8 cellular contexts compared by ENCODE assay signal in genomic region chr3:36700537-36701248, GRCh38.
DNase-seq lines count a peak whose midpoint lies in the region; ATAC-seq and TF ChIP-seq lines count a peak whose summit lies in the region.

No MANE protein-coding gene starts in this region.

- H4K91ac ChIP-seq in neuronal stem cell (ENCODE audit: low read depth, low read length, poor library complexity): no peak overlapping the region

- no peak for TF ChIP-seq CTCF in activated B cell treated with CpG ODN at 0.5 μM for 24 hours (IDR thresholded peaks at IDR 0.05)

- H2BK12ac ChIP-seq in neuronal stem cell (ENCODE audit: low read length): no peak overlapping the region

- H3K4me3 ChIP-seq in neuronal stem cell (ENCODE audit: low read length in 2 of 2): no peak overlapping the region

- no peaks in the 10 kb centered on the region for H3K4me1 Mint-ChIP-seq in activated B cell treated with CpG ODN at 0.5 μM for 24 hours

- H3K18ac ChIP-seq in neuronal stem cell (ENCODE audit: low read length): no peak overlapping the region

- H3K9me3 ChIP-seq in neuronal stem cell (replicated peaks in 1 of 2; ENCODE audit: control insufficient read depth in 2 of 2, insufficient read depth in 1 of 2, low read depth in 1 of 2, low read length in 2 of 2): no peaks in the 10 kb centered on the region

- H2BK15ac ChIP-seq in neuronal stem cell (ENCODE audit: low read length): no peak overlapping the region

- H2AFZ ChIP-seq in neuronal stem cell (ENCODE audit: low read length): no peak overlapping the region

- no CpG with 5 or more reads among the region's 3 CpGs for WGBS in neuronal stem cell (ENCODE audit: extremely low coverage in 2 of 2, insufficient read length in 2 of 2, insufficient replicate concordance in 1 of 2), 2 donors

- DNase-seq in DMS153 (lab: John Stamatoyannopoulos, UW) (peak; percentile 28), NCI-H345 treated with DMSO at 0.1 percent for 48 hours (lab: John Stamatoyannopoulos, UW; ENCODE audit: unreplicated experiment) (peak; percentile 42), activated B cell treated with CpG ODN at 0.5 μM for 24 hours (no peak), fibroblast of peridontal ligament (ENCODE audit: extremely low read depth) (peak; percentile 87), neuronal stem cell (ENCODE audit: low spot score) (peak; percentile 54), activated gamma-delta T cell (lab: John Stamatoyannopoulos, UW) (no peak)

- no peak overlapping the region for H2AK5ac ChIP-seq in neuronal stem cell (ENCODE audit: low read depth, low read length)

- no peaks in the 10 kb centered on the region for H3K27me3 ChIP-seq in neuronal stem cell (ENCODE audit: control insufficient read depth in 3 of 3, insufficient read depth in 3 of 3, low read depth in 1 of 3, low read length in 3 of 3)

- POLR2A ChIA-PET in activated B cell treated with CpG ODN at 0.5 μM for 24 hours (lab: Charles Lee): no interaction called here

- H3K9ac ChIP-seq in neuronal stem cell (ENCODE audit: low read depth, low read length, poor library complexity): no peak overlapping the region

- H3K36me3 ChIP-seq in neuronal stem cell (replicated peaks in 1 of 2; ENCODE audit: control insufficient read depth in 2 of 2, insufficient read depth in 2 of 2, low read length in 2 of 2): no peaks in the 10 kb centered on the region

- H3K4me1 ChIP-seq in neuronal stem cell (ENCODE audit: control insufficient read depth in 2 of 2, insufficient read depth in 1 of 2, low read depth in 1 of 2, low read length in 2 of 2): no peaks in the 10 kb centered on the region

- H3K4ac ChIP-seq in neuronal stem cell (ENCODE audit: low read length): no peak overlapping the region

- H3K27ac ChIP-seq in neuronal stem cell (replicated peaks; ENCODE audit: low read length): no peak overlapping the region

- H3K4me2 ChIP-seq in neuronal stem cell (ENCODE audit: insufficient read depth, low read length, poor library complexity, severe bottlenecking): no peak overlapping the region

- H3K23ac ChIP-seq in neuronal stem cell (ENCODE audit: low read depth, low read length, poor library complexity): no peak overlapping the region

- no peak overlapping the region for H3K14ac ChIP-seq in neuronal stem cell (ENCODE audit: low read length)

- no peak overlapping the region for H4K8ac ChIP-seq in neuronal stem cell (ENCODE audit: low read depth, low read length)

- CTCF ChIA-PET in activated B cell treated with CpG ODN at 0.5 μM for 24 hours (lab: Charles Lee): interaction anchor here (1.0 to 2.3 kb wide), 2 partner anchors 735 to 791 kb away, joined by 3 to 7 read pairs; no protein-coding TSS in a partner anchor

- no peak overlapping the region for H2BK5ac ChIP-seq in neuronal stem cell (ENCODE audit: low read length)

- no peaks in the 10 kb centered on the region for H3K36me3 Mint-ChIP-seq in activated B cell treated with CpG ODN at 0.5 μM for 24 hours (ENCODE audit: low read depth)

- H2BK120ac ChIP-seq in neuronal stem cell (ENCODE audit: low read depth, low read length): no peak overlapping the region

- no peak overlapping the region for H3K4me3 Mint-ChIP-seq in activated B cell treated with CpG ODN at 0.5 μM for 24 hours

- ATAC-seq in GM19438 (IDR thresholded peaks at IDR 0.05; ENCODE audit: low read depth, unreplicated experiment) (peak; percentile 88), HG03378 (IDR thresholded peaks at IDR 0.05; ENCODE audit: unreplicated experiment) (peak; percentile 90), activated B cell treated with CpG ODN at 0.5 μM for 24 hours (ENCODE audit: low read depth) (peak; percentile 66)

- no peak overlapping the region for H3K27ac Mint-ChIP-seq in activated B cell treated with CpG ODN at 0.5 μM for 24 hours

- H3K79me1 ChIP-seq in neuronal stem cell (ENCODE audit: low read depth, low read length): no peaks in the 10 kb centered on the region

- no peaks in the 10 kb centered on the region for H3K9me3 Mint-ChIP-seq in activated B cell treated with CpG ODN at 0.5 μM for 24 hours

- intact Hi-C loops in activated B cell treated with CpG ODN at 0.5 μM for 24 hours (cut with micrococcal nuclease): loop anchor here (1.0 to 2.0 kb wide), 3 partner anchors 292 to 792 kb away; no protein-coding TSS in a partner anchor

- H3K27me3 Mint-ChIP-seq in activated B cell treated with CpG ODN at 0.5 μM for 24 hours: peaks cover 1% of the 10 kb centered on the region

Comparison
In these comparisons a context has a peak if more than half of its experiments do, and no peak if none do; other contexts are left out.
1. DNase-seq: peak in DMS153 (single experiment), NCI-H345 treated with DMSO at 0.1 percent for 48 hours (single experiment), fibroblast of peridontal ligament (single experiment) and neuronal stem cell (single experiment); none in activated B cell treated with CpG ODN at 0.5 μM for 24 hours (single experiment) and activated gamma-delta T cell (single experiment).
2. Peak in every context shown above with its lines, with median percentiles within 50 percentile points of each other: ATAC-seq.